Comparison of ENCODE assay signal across 8 cellular contexts in genomic region chr1:152036316-152037216, GRCh38. TPM values are rescaled to one million over a fixed set of nuclear protein-coding genes. Genes with fewer than 3 reads are reported as not detected.
DNase-seq lines count a peak whose midpoint lies in the region; ATAC-seq and TF ChIP-seq lines count a peak whose summit lies in the region.

Gene S100A11 (minus strand): TSS chr1:152037004. CDS start chr1:152036915, 89 bp downstream.

- no peaks in the 10 kb centered on the region for H3K9me3 ChIP-seq in OCI-LY7 (ENCODE audit: low read length)

- intact Hi-C loops in OCI-LY7 (cut with micrococcal nuclease; ENCODE audit: unreplicated experiment), result no loop called here

- no peaks in the 10 kb centered on the region for H4K20me1 ChIP-seq in OCI-LY7 (ENCODE audit: insufficient read depth, low read length)

- H3K79me2 ChIP-seq in OCI-LY7 (ENCODE audit: insufficient read depth, low read depth, low read length), result no peaks in the 10 kb centered on the region

- TF ChIP-seq CTCF in OCI-LY7 (conservative IDR thresholded peaks at IDR 0.05; ENCODE audit: low read length), result no peak
- no peak for TF ChIP-seq CTCF in epithelial cell of esophagus (IDR thresholded peaks at IDR 0.05; ENCODE audit: insufficient read depth, low read depth, low read length, missing control alignments)

- peak within 1 kb of the TSS; percentile 100 for H2AFZ ChIP-seq in OCI-LY7 (ENCODE audit: low read length)

- H3K4me3 ChIP-seq in OCI-LY7 (ENCODE audit: low read depth, low read length, poor library complexity, severe bottlenecking), result no peak within 1 kb of the TSS
- H3K4me3 ChIP-seq in epithelial cell of esophagus (ENCODE audit: low read length), result peak within 1 kb of the TSS; percentile 93

- no peak within 1 kb of the TSS for H3K27ac ChIP-seq in OCI-LY7 (ENCODE audit: low read depth, low read length, poor library complexity, severe bottlenecking)

- ATAC-seq in HG02759 (IDR thresholded peaks at IDR 0.05; ENCODE audit: unreplicated experiment) (peak; percentile 52), GM21528 (IDR thresholded peaks at IDR 0.05; ENCODE audit: low FRiP score, unreplicated experiment) (no peak)

- no peaks in the 10 kb centered on the region for H3K36me3 ChIP-seq in OCI-LY7 (ENCODE audit: insufficient read depth, low read length)

- TSS peak; percentile 74 for BruUV-seq in OCI-LY7 (replicated peaks; lab: Mats Ljungman, UMichigan)

- DNase-seq in GDM1 (lab: John Stamatoyannopoulos, UW), result peak; percentile 35
- no peak for DNase-seq in OCI-LY7 (ENCODE audit: low spot score)
- peak; percentile 69 for DNase-seq in activated T-cell treated with anti-CD3 and anti-CD28 coated beads for 24 hours (ENCODE audit: low read depth)
- DNase-seq in epithelial cell of esophagus (ENCODE audit: low read depth), result peak; percentile 93
- peak; percentile 89 for DNase-seq in mucosa of gallbladder (ENCODE audit: low spot score)
- peak; percentile 34 to 46 for DNase-seq in stimulated activated CD8-positive, alpha-beta memory T cell treated with anti-CD3 and anti-CD28 coated beads, Interleukin-7, amount 100 ng/mL, for 1 hour (ENCODE audit: low read depth in 2 of 2)

- POLR2A ChIA-PET in OCI-LY7 (lab: Charles Lee), result interaction anchor here (0.7 to 5.7 kb wide), 2 partner anchors 11 to 261 kb away, joined by 4 to 38 read pairs; no protein-coding TSS in a partner anchor

- H3K9me2 ChIP-seq in OCI-LY7 (ENCODE audit: insufficient read depth, low read length), result no peaks in the 10 kb centered on the region

- H3K4me2 ChIP-seq in OCI-LY7 (ENCODE audit: low read length), result peak within 1 kb of the TSS; percentile 32; the same call in 1 of the 2 replicates

- peaks cover 29% of the 10 kb centered on the region for H3K4me1 ChIP-seq in OCI-LY7 (ENCODE audit: insufficient read depth, low read length, poor library complexity, severe bottlenecking)

- CTCF ChIA-PET in OCI-LY7 (lab: Charles Lee; ENCODE audit: unreplicated experiment), result no interaction called here

RNA-seq across cellular contexts. Expression of gene S100A11, which starts in this region (rescaled TPM):
- not detected in 2 replicates for total RNA-seq in OCI-LY7 (2014; rRNA removed; shearing (Covaris generic))
- 24.3 and 27.1 TPM in 2 replicates for total RNA-seq in OCI-LY7 (2022)
- total RNA-seq in mucosa of gallbladder, result 308 TPM

Comparison
In these comparisons a context has a peak if more than half of its experiments do, and no peak if none do; other contexts are left out.
1. RNA of gene S100A11 (total RNA-seq): 308 TPM in mucosa of gallbladder (single experiment); 24.3 to 27.1 TPM in OCI-LY7; every median in the first group is over 10 times any median in the second.